In the genomic region with DNA sequence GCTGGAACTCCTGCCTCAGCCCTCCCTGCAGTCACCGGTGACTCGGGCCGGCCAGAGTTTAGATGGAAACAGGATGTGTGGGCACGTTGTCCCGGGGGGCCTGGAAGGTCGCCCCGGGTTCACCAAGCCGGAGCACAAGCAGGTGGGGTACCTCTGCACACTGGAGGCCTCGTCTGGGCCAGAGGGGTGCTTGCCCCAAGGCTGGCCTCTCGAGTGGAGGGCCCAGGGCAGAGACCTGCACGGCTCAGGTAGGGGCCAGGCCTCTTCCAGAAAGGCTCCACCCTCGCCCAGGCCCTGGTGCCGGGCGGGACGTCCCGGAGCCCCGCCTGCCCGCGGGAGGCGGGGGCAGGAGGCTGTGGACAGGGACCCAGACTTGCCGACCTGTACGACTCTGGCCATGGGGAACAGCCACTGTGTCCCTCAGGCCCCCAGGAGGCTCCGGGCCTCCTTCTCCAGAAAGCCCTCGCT, we compare ENCODE assay signal across 1 cellular context.
TF ChIP-seq lines count a peak whose summit lies in the region.

A gene with protein sequence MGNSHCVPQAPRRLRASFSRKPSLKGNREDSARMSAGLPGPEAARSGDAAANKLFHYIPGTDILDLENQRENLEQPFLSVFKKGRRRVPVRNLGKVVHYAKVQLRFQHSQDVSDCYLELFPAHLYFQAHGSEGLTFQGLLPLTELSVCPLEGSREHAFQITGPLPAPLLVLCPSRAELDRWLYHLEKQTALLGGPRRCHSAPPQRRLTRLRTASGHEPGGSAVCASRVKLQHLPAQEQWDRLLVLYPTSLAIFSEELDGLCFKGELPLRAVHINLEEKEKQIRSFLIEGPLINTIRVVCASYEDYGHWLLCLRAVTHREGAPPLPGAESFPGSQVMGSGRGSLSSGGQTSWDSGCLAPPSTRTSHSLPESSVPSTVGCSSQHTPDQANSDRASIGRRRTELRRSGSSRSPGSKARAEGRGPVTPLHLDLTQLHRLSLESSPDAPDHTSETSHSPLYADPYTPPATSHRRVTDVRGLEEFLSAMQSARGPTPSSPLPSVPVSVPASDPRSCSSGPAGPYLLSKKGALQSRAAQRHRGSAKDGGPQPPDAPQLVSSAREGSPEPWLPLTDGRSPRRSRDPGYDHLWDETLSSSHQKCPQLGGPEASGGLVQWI (plus strand): TSS at position 348 of the 468 bp plus-strand sequence. CDS start 50 bp downstream, at position 398.

TF ChIP-seq in SK-N-SH treated with all-trans-retinoic acid at 6 μM for 48 hours, 23 proteins besides CTCF, POLR2A, EP300 and RAD21 (continued from another document):
- TF ChIP-seq, protein P1, sequence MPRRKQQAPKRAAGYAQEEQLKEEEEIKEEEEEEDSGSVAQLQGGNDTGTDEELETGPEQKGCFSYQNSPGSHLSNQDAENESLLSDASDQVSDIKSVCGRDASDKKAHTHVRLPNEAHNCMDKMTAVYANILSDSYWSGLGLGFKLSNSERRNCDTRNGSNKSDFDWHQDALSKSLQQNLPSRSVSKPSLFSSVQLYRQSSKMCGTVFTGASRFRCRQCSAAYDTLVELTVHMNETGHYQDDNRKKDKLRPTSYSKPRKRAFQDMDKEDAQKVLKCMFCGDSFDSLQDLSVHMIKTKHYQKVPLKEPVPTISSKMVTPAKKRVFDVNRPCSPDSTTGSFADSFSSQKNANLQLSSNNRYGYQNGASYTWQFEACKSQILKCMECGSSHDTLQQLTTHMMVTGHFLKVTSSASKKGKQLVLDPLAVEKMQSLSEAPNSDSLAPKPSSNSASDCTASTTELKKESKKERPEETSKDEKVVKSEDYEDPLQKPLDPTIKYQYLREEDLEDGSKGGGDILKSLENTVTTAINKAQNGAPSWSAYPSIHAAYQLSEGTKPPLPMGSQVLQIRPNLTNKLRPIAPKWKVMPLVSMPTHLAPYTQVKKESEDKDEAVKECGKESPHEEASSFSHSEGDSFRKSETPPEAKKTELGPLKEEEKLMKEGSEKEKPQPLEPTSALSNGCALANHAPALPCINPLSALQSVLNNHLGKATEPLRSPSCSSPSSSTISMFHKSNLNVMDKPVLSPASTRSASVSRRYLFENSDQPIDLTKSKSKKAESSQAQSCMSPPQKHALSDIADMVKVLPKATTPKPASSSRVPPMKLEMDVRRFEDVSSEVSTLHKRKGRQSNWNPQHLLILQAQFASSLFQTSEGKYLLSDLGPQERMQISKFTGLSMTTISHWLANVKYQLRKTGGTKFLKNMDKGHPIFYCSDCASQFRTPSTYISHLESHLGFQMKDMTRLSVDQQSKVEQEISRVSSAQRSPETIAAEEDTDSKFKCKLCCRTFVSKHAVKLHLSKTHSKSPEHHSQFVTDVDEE (CRISPR knock-in tag; IDR thresholded peaks at IDR 0.05): no peak
- TF ChIP-seq ZNF70 (CRISPR knock-in tag; IDR thresholded peaks at IDR 0.05) (no peak), RARB (CRISPR knock-in tag; IDR thresholded peaks at IDR 0.05) (no peak), TCF4 (CRISPR knock-in tag; IDR thresholded peaks at IDR 0.05; ENCODE audit: borderline replicate concordance) (no peak)
- TF ChIP-seq, protein P2, sequence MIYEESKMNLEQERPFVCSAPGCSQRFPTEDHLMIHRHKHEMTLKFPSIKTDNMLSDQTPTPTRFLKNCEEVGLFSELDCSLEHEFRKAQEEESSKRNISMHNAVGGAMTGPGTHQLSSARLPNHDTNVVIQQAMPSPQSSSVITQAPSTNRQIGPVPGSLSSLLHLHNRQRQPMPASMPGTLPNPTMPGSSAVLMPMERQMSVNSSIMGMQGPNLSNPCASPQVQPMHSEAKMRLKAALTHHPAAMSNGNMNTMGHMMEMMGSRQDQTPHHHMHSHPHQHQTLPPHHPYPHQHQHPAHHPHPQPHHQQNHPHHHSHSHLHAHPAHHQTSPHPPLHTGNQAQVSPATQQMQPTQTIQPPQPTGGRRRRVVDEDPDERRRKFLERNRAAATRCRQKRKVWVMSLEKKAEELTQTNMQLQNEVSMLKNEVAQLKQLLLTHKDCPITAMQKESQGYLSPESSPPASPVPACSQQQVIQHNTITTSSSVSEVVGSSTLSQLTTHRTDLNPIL (CRISPR knock-in tag; IDR thresholded peaks at IDR 0.05; ENCODE audit: low read depth): no peak
